ENCODE assay signal across 16 cellular contexts in genomic region chr19:5120833-5121232, GRCh38.
"Had no signal": no experiment of that assay in that cellular context is flagged by ENCODE, and none has a peak within 500 bp of the region (broad histone marks: within the 10 kb centered on the region; RNA-seq: fewer than 3 reads in every experiment).

No MANE protein-coding gene starts in this region.

- H3K9me3 ChIP-seq: adrenal gland, esophagus squamous epithelium, mucosa of descending colon, ovary, stomach had no signal

- H3K27me3 ChIP-seq: adrenal gland, esophagus squamous epithelium, ovary, stomach had no signal

- H3K27ac Mint-ChIP-seq: activated CD8-positive, alpha-beta T cell treated with anti-CD3 and anti-CD28 coated beads for 36 hours; activated naive CD4-positive, alpha-beta T cell treated with anti-CD3 and anti-CD28 coated beads for 36 hours; activated T-helper 17 cell treated with anti-CD3 and anti-CD28 coated beads, Interleukin-2, amount 50 U/mL, for 72 hours; nephron had no signal

- ATAC-seq: activated CD8-positive, alpha-beta T cell treated with anti-CD3 and anti-CD28 coated beads for 36 hours; activated T-helper 17 cell treated with anti-CD3 and anti-CD28 coated beads, Interleukin-2, amount 50 U/mL, for 72 hours; mucosa of descending colon; T-cell had no signal

- H3K36me3 ChIP-seq: ovary had no signal

- H3K4me3 ChIP-seq: adrenal gland, esophagus squamous epithelium, mucosa of descending colon, ovary, stomach had no signal

- DNase-seq: activated CD4-positive, alpha-beta T cell treated with anti-CD3 and anti-CD28 coated beads for 4 hours; activated CD8-positive, alpha-beta T cell treated with anti-CD3 and anti-CD28 coated beads for 36 hours; activated naive CD4-positive, alpha-beta T cell treated with anti-CD3 and anti-CD28 coated beads for 36 hours; adrenal gland; esophagus squamous epithelium; foreskin fibroblast; mucosa of descending colon; ovary; stimulated activated CD4-positive, alpha-beta T cell treated with anti-CD3 and anti-CD28 coated beads, Interleukin-4, amount 100 ng/mL, for 1 hour; stimulated activated CD8-positive, alpha-beta memory T cell treated with anti-CD3 and anti-CD28 coated beads, Interleukin-4, amount 100 ng/mL, for 48 hours; stomach; T-cell; T1000 had no signal

- H3K4me1 Mint-ChIP-seq: activated T-helper 17 cell treated with anti-CD3 and anti-CD28 coated beads, Interleukin-2, amount 50 U/mL, for 72 hours had no signal

- H3K4me3 Mint-ChIP-seq: activated CD8-positive, alpha-beta T cell treated with anti-CD3 and anti-CD28 coated beads for 36 hours; activated naive CD4-positive, alpha-beta T cell treated with anti-CD3 and anti-CD28 coated beads for 36 hours; activated T-helper 17 cell treated with anti-CD3 and anti-CD28 coated beads, Interleukin-2, amount 50 U/mL, for 72 hours; nephron; T-cell had no signal

- H3K4me1 ChIP-seq: esophagus squamous epithelium had no signal

- H3K9me3 Mint-ChIP-seq: activated naive CD4-positive, alpha-beta T cell treated with anti-CD3 and anti-CD28 coated beads for 36 hours; activated T-helper 17 cell treated with anti-CD3 and anti-CD28 coated beads, Interleukin-2, amount 50 U/mL, for 72 hours; T-cell had no signal

- H3K27me3 Mint-ChIP-seq: activated CD8-positive, alpha-beta T cell treated with anti-CD3 and anti-CD28 coated beads for 36 hours; activated T-helper 17 cell treated with anti-CD3 and anti-CD28 coated beads, Interleukin-2, amount 50 U/mL, for 72 hours; T-cell had no signal

- H3K27ac ChIP-seq: adrenal gland, esophagus squamous epithelium, ovary, stomach, VCaP had no signal
